In the genomic region with DNA sequence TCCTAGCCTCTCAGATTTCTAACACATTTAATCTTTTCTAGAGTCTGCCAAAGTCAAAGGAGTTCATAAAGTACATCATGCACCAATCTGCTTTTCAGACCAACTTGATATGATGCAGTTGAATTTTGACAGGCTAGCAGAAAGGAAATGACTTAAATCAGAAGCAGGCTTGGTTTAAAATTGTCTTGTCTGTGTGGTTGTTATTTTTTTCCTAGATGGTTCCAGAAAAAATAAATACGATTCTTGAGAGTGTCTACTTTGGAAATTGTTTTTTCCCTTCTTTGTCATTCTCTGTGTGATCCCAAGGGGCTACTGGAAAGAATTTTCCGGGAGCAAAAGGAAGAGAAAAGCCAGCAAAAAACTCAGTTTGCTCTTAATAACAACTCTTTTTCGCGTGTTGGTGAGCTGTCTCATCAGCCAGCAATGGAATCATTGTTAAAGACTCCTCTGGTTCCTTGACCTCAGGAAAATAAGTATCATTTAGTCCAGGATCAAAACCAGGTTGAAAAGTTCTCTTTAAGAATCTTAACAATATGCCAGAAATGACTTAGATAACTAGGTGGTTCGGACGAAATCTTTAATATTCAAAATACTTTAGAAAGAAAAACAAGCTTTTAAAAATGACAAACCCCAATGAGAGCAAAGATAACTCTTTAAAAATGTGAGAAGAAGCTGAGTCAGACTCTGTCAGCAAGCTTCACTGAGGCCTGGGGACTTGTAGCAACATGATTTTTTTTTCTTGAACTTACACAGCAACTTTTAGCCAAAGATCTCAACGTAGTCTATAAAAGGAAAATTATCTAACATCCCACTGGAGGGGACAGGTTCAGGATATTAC, we compare ENCODE assay signal across 10 cellular contexts. TPM values are rescaled to one million over a fixed set of nuclear protein-coding genes. Genes with fewer than 3 reads are reported as not detected.
DNase-seq lines count a peak whose midpoint lies in the region; ATAC-seq lines count a peak whose summit lies in the region.
"Had no signal": no experiment of that assay in that cellular context is flagged by ENCODE, and none has a peak within 500 bp of the region (broad histone marks: within the 10 kb centered on the region; RNA-seq: fewer than 3 reads in every experiment).

No MANE protein-coding gene starts in this region.

- ATAC-seq in HG03442 (IDR thresholded peaks at IDR 0.05; ENCODE audit: unreplicated experiment): no peak
- no peak for ATAC-seq in HG03025 (IDR thresholded peaks at IDR 0.05; ENCODE audit: low FRiP score, unreplicated experiment)

- no peaks in the 10 kb centered on the region for H3K36me3 ChIP-seq in rectal smooth muscle tissue (ENCODE audit: control insufficient read depth, insufficient read depth, low read length)

- H3K4me1 ChIP-seq in rectal smooth muscle tissue (ENCODE audit: control insufficient read depth, insufficient read depth, low read length): peaks cover 15% of the 10 kb centered on the region

- no peak overlapping the region for H3K4me3 ChIP-seq in rectal smooth muscle tissue (ENCODE audit: low read length)

- peak overlapping the region; percentile 38 for H3K27ac ChIP-seq in rectal smooth muscle tissue (ENCODE audit: low read depth, low read length)
- H3K27ac ChIP-seq: C4-2B, VCaP had no signal

- no peaks in the 10 kb centered on the region for H3K27me3 ChIP-seq in rectal smooth muscle tissue (ENCODE audit: control insufficient read depth, insufficient read depth, low read length)

- DNase-seq in COLO829 (ENCODE audit: low spot score): peak; percentile 46
- DNase-seq in astrocyte of the hippocampus (ENCODE audit: low read depth, low spot score): peak; percentile 28
- DNase-seq in globus pallidus (ENCODE audit: low spot score): peak; percentile 16
- no peak for DNase-seq in posterior vena cava (ENCODE audit: low spot score)
- no peak for DNase-seq in anterior cingulate cortex (lab: John Stamatoyannopoulos, UW)

- H3K9ac ChIP-seq in rectal smooth muscle tissue (ENCODE audit: low read length): no peak overlapping the region

- intact Hi-C loops in posterior vena cava (cut with DNase I): no loop called here

RNA-seq across cellular contexts. Expression of a gene that starts 49.7 kb away (rescaled TPM):
- total RNA-seq in posterior vena cava: 10 to 100 TPM; 36.0 to 36.6 TPM

Comparison
In these comparisons a context has a peak if more than half of its experiments do, and no peak if none do; other contexts are left out.
1. DNase-seq: peak in COLO829 (single experiment), astrocyte of the hippocampus (single experiment) and globus pallidus (single experiment); none in posterior vena cava (single experiment) and anterior cingulate cortex (0 of 58).